In the genomic region with DNA sequence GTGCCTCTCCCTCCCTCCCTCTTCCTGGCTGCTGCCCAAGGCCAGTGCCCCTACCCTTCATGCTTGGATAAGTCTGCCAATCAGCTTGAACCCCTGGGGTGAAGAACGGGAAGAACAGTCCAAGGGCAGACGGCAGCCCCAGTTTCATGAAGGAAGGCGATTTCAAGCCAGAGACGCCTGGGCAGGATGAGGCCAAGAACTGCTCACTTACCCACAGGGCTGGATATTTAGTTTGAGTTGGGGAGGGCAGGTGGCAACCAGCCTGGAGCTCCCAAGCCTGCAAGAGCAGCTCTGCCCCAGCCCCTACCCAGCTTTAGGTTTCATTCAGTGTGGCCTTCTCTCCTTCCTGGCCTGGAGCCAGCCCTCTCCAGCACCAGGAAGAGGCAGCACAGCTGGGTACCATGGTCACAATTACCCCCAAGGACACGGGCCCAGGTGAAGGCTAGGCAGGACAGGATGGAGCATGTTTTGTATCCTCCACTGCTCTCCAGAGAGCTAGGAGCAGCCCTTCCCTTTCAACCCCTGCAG, we compare ENCODE assay signal across 8 cellular contexts. TPM values are rescaled to one million over a fixed set of nuclear protein-coding genes. Genes with fewer than 3 reads are reported as not detected.
A peak's percentile ranks its signal among the peaks of the same experiment; 100 is the strongest.
DNase-seq lines count a peak whose midpoint lies in the region; ATAC-seq and TF ChIP-seq lines count a peak whose summit lies in the region.
"Had no signal": no experiment of that assay in that cellular context is flagged by ENCODE, and none has a peak within 500 bp of the region (broad histone marks: within the 10 kb centered on the region; RNA-seq: fewer than 3 reads in every experiment).

No MANE protein-coding gene starts in this region.

- H3K9ac ChIP-seq in IMR-90 (ENCODE audit: low read depth, low read length) (no peak overlapping the region), trophoblast cell (ENCODE audit: low read length) (no peak overlapping the region)

- H3K27ac ChIP-seq in IMR-90 (ENCODE audit: insufficient read depth, low read length) = no peak overlapping the region
- H3K27ac ChIP-seq in epithelial cell of prostate = peak overlapping the region; percentile 54
- H3K27ac ChIP-seq in spleen = peak overlapping the region in 5 of 8 donors; percentile 7 to 45 (median 33)
- H3K27ac ChIP-seq in trophoblast cell (ENCODE audit: low read depth, low read length) = no peak overlapping the region

- peaks cover 32% of the 10 kb centered on the region for H3K4me1 ChIP-seq in IMR-90 (ENCODE audit: control insufficient read depth, insufficient read depth, low read length)
- H3K4me1 ChIP-seq in spleen = peaks cover 0 to 52% (median 28%) of the 10 kb centered on the region in 6 donors
- H3K4me1 ChIP-seq in trophoblast cell (ENCODE audit: control insufficient read depth in 1 of 2, insufficient read depth in 2 of 2, low read length in 2 of 2) = peaks cover 16% of the 10 kb centered on the region in 2 experiments

- ATAC-seq in IMR-90 (ENCODE audit: low read depth) = peak; percentile 13; the same call in 1 of the 2 replicates

- H2AFZ ChIP-seq in IMR-90 (replicated peaks; ENCODE audit: low read length, poor library complexity) = peak overlapping the region; percentile 74
- no peak overlapping the region for H2AFZ ChIP-seq in trophoblast cell (ENCODE audit: insufficient read depth, low read length, poor library complexity)

- 0 out of 2 replicates have a peak overlapping the region, but pooled peaks have one; percentile 38 for H2BK20ac ChIP-seq in IMR-90 (ENCODE audit: low read depth, low read length)

- in situ Hi-C loops in IMR-90 (cut with MboI; ENCODE audit: low sequenced_read_pairs) = no loop called here

- POLR2A ChIA-PET in IMR-90 (lab: Charles Lee; ENCODE audit: unreplicated experiment) = no interaction called here

- TF ChIP-seq CTCF in IMR-90 (conservative IDR thresholded peaks at IDR 0.05; ENCODE audit: low read depth, low read length) (no peak), spleen (IDR thresholded peaks at IDR 0.05 in 8 of 11, conservative IDR thresholded peaks at IDR 0.05 in 3 of 11) (no peak)

- peaks cover 38% of the 10 kb centered on the region for H3K9me1 ChIP-seq in IMR-90 (ENCODE audit: insufficient read depth, low read length)

- H3K18ac ChIP-seq in IMR-90 (ENCODE audit: low read depth, low read length) (0 out of 2 replicates have a peak overlapping the region, but pooled peaks have one; percentile 25), trophoblast cell (ENCODE audit: low read length) (no peak overlapping the region)

- no peak for TF ChIP-seq RAD21 in IMR-90 (IDR thresholded peaks at IDR 0.05; ENCODE audit: low read length)

- intact Hi-C loops in IMR-90 (cut with micrococcal nuclease) (no loop called here), spleen (cut with DNase I; ENCODE audit: low total_unique reads) (no loop called here)

- no peaks in the 10 kb centered on the region for H3K36me3 ChIP-seq in IMR-90 (ENCODE audit: control insufficient read depth, insufficient read depth, low read length)
- H3K36me3 ChIP-seq in spleen = peaks cover 0 to 8% (median 0%) of the 10 kb centered on the region in 6 donors
- peaks cover 0 to 3% of the 10 kb centered on the region in 2 experiments for H3K36me3 ChIP-seq in trophoblast cell (ENCODE audit: control insufficient read depth in 1 of 2, insufficient read depth in 2 of 2, low read length in 2 of 2)

- H3K9me3 ChIP-seq in IMR-90 (ENCODE audit: control insufficient read depth, insufficient read depth, low read length) = no peaks in the 10 kb centered on the region
- no peaks in the 10 kb centered on the region for H3K9me3 ChIP-seq in spleen
- H3K9me3 ChIP-seq in trophoblast cell (ENCODE audit: insufficient read depth, low read depth, low read length) = no peaks in the 10 kb centered on the region

- H3K14ac ChIP-seq in IMR-90 (replicated peaks; ENCODE audit: low read depth, low read length) (peak overlapping the region; percentile 17; the same call in 1 of the 2 replicates), trophoblast cell (ENCODE audit: low read length) (no peak overlapping the region)

- H3K4ac ChIP-seq in IMR-90 (ENCODE audit: low read depth, low read length) = peak overlapping the region; percentile 23
- no peak overlapping the region for H3K4ac ChIP-seq in trophoblast cell (ENCODE audit: low read depth, low read length)

- no peak overlapping the region for H2BK12ac ChIP-seq in trophoblast cell (ENCODE audit: low read length)

- H3K4me3 ChIP-seq in IMR-90 (ENCODE audit: insufficient read depth, low read depth, low read length) (no peak overlapping the region), spleen (no peak overlapping the region), trophoblast cell (ENCODE audit: low read depth, low read length) (no peak overlapping the region)

- no peak overlapping the region for H3K56ac ChIP-seq in IMR-90 (ENCODE audit: extremely low read depth, insufficient read depth, low read length)

- no peak overlapping the region for H2BK15ac ChIP-seq in IMR-90 (ENCODE audit: low read depth, low read length)

- peak overlapping the region; percentile 64; the same call in 1 of the 2 replicates for H2BK120ac ChIP-seq in IMR-90 (ENCODE audit: low read depth, low read length)
- H2BK120ac ChIP-seq in trophoblast cell (ENCODE audit: insufficient read depth, low read length, poor library complexity) = no peak overlapping the region

- H4K8ac ChIP-seq in IMR-90 (ENCODE audit: low read depth in 2 of 2, low read length in 2 of 2) = peak overlapping the region in 1 of 2 experiments; percentile 45; a peak in 1 of 4 replicates
- no peak overlapping the region for H4K8ac ChIP-seq in trophoblast cell (ENCODE audit: low read depth, low read length)

- no peak overlapping the region for H4K12ac ChIP-seq in trophoblast cell (ENCODE audit: low read depth, low read length)

- no TSS peak for BruUV-seq in IMR-90 (replicated peaks; lab: Mats Ljungman, UMichigan)

- H2AK5ac ChIP-seq in IMR-90 (ENCODE audit: low read depth, low read length) (peak overlapping the region; percentile 81), trophoblast cell (ENCODE audit: low read length) (no peak overlapping the region)

- H3K4me2 ChIP-seq in IMR-90 (ENCODE audit: low read depth, low read length) (no peak overlapping the region), trophoblast cell (ENCODE audit: low read length) (no peak overlapping the region)

- H4K5ac ChIP-seq in IMR-90 (ENCODE audit: low read depth, low read length) = no peak overlapping the region

- H2BK5ac ChIP-seq in IMR-90 (ENCODE audit: low read depth, low read length, poor library complexity, severe bottlenecking) = no peak overlapping the region
- H2BK5ac ChIP-seq in trophoblast cell (ENCODE audit: low read depth, low read length, poor library complexity) = no peak overlapping the region

- no peak overlapping the region for H3K23ac ChIP-seq in IMR-90 (ENCODE audit: low read depth, low read length)
- H3K23ac ChIP-seq in trophoblast cell (ENCODE audit: low read length) = no peak overlapping the region

- H3K27me3 ChIP-seq in IMR-90 (ENCODE audit: control insufficient read depth, insufficient read depth, low read length) = no peaks in the 10 kb centered on the region
- H3K27me3 ChIP-seq in spleen (replicated peaks in 1 of 7) = peaks cover 0 to 10% (median 0%) of the 10 kb centered on the region in 7 donors
- H3K27me3 ChIP-seq in trophoblast cell (ENCODE audit: insufficient read depth, low read length) = no peaks in the 10 kb centered on the region

- dilution Hi-C loops in IMR-90 (cut with HindIII; ENCODE audit: low sequenced_read_pairs, unreplicated experiment) = no loop called here

- H4K20me1 ChIP-seq in IMR-90 (ENCODE audit: insufficient read depth, low read length) = no peaks in the 10 kb centered on the region

- H2AK9ac ChIP-seq in IMR-90 (replicated peaks; ENCODE audit: low read depth, low read length, poor library complexity) = no peak overlapping the region

- TF ChIP-seq POLR2A in IMR-90 (IDR thresholded peaks at IDR 0.05; ENCODE audit: low read depth, low read length) = no peak
- TF ChIP-seq POLR2A in spleen (IDR thresholded peaks at IDR 0.05) = no peak

- no peaks in the 10 kb centered on the region for H3K79me2 ChIP-seq in trophoblast cell (ENCODE audit: control insufficient read depth, insufficient read depth, low read length, poor library complexity)

- H3K79me1 ChIP-seq in IMR-90 (ENCODE audit: low read depth in 1 of 2, low read length in 2 of 2) = peaks cover 0 to 11% of the 10 kb centered on the region in 2 experiments; a peak in 2 of 4 replicates
- H3K79me1 ChIP-seq in trophoblast cell (ENCODE audit: low read length) = no peaks in the 10 kb centered on the region

- H4K91ac ChIP-seq in IMR-90 (ENCODE audit: insufficient read depth, low read depth, low read length) (0 out of 2 replicates have a peak overlapping the region, but pooled peaks have one; percentile 24), trophoblast cell (ENCODE audit: low read depth, low read length) (no peak overlapping the region)

- CTCF ChIA-PET in IMR-90 (lab: Yijun Ruan, JAX) = interaction anchor here (1.4 to 2.1 kb wide), 2 partner anchors 39 to 75 kb away, joined by 4 read pairs; no protein-coding TSS in a partner anchor

- WGBS in IMR-90 (ENCODE audit: extremely low coverage in 2 of 2, insufficient read length in 1 of 2), 2 experiments = 67% methylated on average over 3 of the region's 5 CpGs; no CpG with 5 or more reads in 1 of the 2 experiments
- WGBS in spleen, 5 donors = 26 to 44% (median 34%) methylated on average over 5 of the region's 5 CpGs
- WGBS in trophoblast cell (ENCODE audit: extremely low coverage, insufficient coverage, insufficient read length) = no CpG with 5 or more reads among the region's 5 CpGs

- no peak for DNase-seq in IMR-90
- DNase-seq in NCI-H446 treated with DMSO at 0.1 percent for 48 hours (lab: John Stamatoyannopoulos, UW) = peak; percentile 77
- no peak for DNase-seq in epithelial cell of prostate (ENCODE audit: low read depth, low spot score)
- DNase-seq in spleen = no peak
- DNase-seq in T-helper 9 cell = no peak
- no peak for DNase-seq in trophoblast cell
- no peak for DNase-seq in stimulated activated CD4-positive, alpha-beta T cell treated with anti-CD3 and anti-CD28 coated beads, Interleukin-2, amount 100 ng/mL, for 24 hours
- DNase-seq: T-helper 2 cell had no signal

RNA-seq across cellular contexts. Expression of a gene that starts 35.9 kb away (rescaled TPM):
- total RNA-seq in IMR-90 (2012; rRNA removed) (23.8 and 26.7 TPM in 2 replicates), spleen (10 to 100 TPM in 1 of 7 donors, 1 to 10 TPM in 6; 4.3 to 10.7 (median 6.3) TPM)
- polyA plus RNA-seq in IMR-90 (2012; rRNA removed) (79.3 and 81.8 TPM in 2 replicates), spleen (1 to 10 TPM; 3.4 to 6.7 (median 4.2) TPM)
- polyA plus RNA-seq in IMR-90 (2012; cell fraction: cytosol; rRNA removed) = 49.1 and 65.1 TPM in 2 replicates
- polyA plus RNA-seq in IMR-90 (2012; cell fraction: nucleus; rRNA removed; ENCODE audit: low replicate concordance) = 57.1 and 111 TPM in 2 replicates
- 3.7 and 4.1 TPM in 2 replicates for polyA plus RNA-seq in trophoblast cell (2013)

Comparison
In these comparisons a context has a peak if more than half of its experiments do, and no peak if none do; other contexts are left out.
1. H3K27ac ChIP-seq: peak in epithelial cell of prostate (single experiment) and spleen (5 of 8); none in IMR-90 (single experiment) and trophoblast cell (single experiment).